1 cellular context compared by ENCODE assay signal in the genomic region with DNA sequence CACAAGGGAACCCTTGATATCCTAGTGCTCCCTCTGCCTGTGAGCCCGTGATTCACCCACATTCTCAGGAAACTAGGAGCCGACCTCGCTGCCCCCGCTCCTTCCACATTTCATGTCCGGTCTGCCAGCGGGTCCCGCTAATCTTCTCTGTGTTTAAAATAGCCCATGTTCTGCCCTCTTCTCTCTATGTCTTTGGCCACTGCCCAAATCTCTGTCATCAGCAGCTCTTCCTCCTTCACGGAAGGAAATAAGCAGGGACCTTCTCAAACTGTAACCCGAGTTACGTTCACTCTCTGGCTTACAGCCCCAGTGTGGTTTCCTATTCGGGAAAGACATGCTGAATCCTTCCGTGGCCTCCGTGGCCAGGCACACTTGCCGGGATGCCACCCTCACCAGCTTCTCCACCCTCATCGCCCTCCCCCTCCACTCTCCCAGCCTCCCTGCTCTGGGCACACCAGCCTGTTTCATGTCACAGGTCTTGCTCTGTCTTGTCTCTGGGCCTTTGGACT.
TF ChIP-seq lines count a peak whose summit lies in the region.

No MANE protein-coding gene starts in this region.

TF ChIP-seq in endothelial cell of umbilical vein, 7 proteins besides CTCF, POLR2A, EP300 and RAD21 (continued from another document):
- TF ChIP-seq JUN (IDR thresholded peaks at IDR 0.05; ENCODE audit: borderline replicate concordance, insufficient read depth, insufficient read length, low read depth) (no peak), EZH2 (IDR thresholded peaks at IDR 0.05; ENCODE audit: borderline replicate concordance, low read depth, low read length, severe bottlenecking) (no peak), FOS (IDR thresholded peaks at IDR 0.05; ENCODE audit: borderline replicate concordance, insufficient read depth, low read length) (no peak), MYC (IDR thresholded peaks at IDR 0.05; ENCODE audit: low read depth, low read length) (no peak), GATA2 (IDR thresholded peaks at IDR 0.05; ENCODE audit: insufficient read depth, insufficient read length, low read depth, low read length) (no peak)
